In genomic region chr9:19155106-19155999, GRCh38 we compare ENCODE assay signal across 13 cellular contexts. TPM values are rescaled to one million over a fixed set of nuclear protein-coding genes. Genes with fewer than 3 reads are reported as not detected.
DNase-seq lines count a peak whose midpoint lies in the region; ATAC-seq and TF ChIP-seq lines count a peak whose summit lies in the region.
"Had no signal": no experiment of that assay in that cellular context is flagged by ENCODE, and none has a peak within 500 bp of the region (broad histone marks: within the 10 kb centered on the region; RNA-seq: fewer than 3 reads in every experiment).

No MANE protein-coding gene starts in this region.

- H3K9me3 Mint-ChIP-seq in naive thymus-derived CD8-positive, alpha-beta T cell: no peaks in the 10 kb centered on the region

- no peaks in the 10 kb centered on the region for H3K36me3 Mint-ChIP-seq in naive thymus-derived CD8-positive, alpha-beta T cell

- no peaks in the 10 kb centered on the region for H3K36me3 ChIP-seq in RWPE2 (ENCODE audit: low read depth)

- ATAC-seq in GM19395 (IDR thresholded peaks at IDR 0.05; ENCODE audit: unreplicated experiment) (peak; percentile 61), RWPE2 (ENCODE audit: low read depth) (peak; percentile 25; the same call in 2 of the 3 replicates), HG02970 (IDR thresholded peaks at IDR 0.05; ENCODE audit: low FRiP score, unreplicated experiment) (no peak)
- ATAC-seq in naive thymus-derived CD8-positive, alpha-beta T cell: no peak

- peak overlapping the region in 6 of 10 donors; percentile 5 to 73 (median 33) for H3K27ac Mint-ChIP-seq in naive thymus-derived CD8-positive, alpha-beta T cell

- no peak for TF ChIP-seq CTCF in RWPE2 (IDR thresholded peaks at IDR 0.05; ENCODE audit: poor library complexity, severe bottlenecking)

- H3K27ac ChIP-seq in RWPE2 (ENCODE audit: poor library complexity, severe bottlenecking): no peak overlapping the region
- H3K27ac ChIP-seq: RWPE1 had no signal

- H3K4me3 ChIP-seq in RWPE2 (ENCODE audit: severe bottlenecking): no peak overlapping the region
- H3K4me3 ChIP-seq: lung had no signal

- no peaks in the 10 kb centered on the region for H3K4me1 ChIP-seq in RWPE2 (ENCODE audit: insufficient read depth, poor library complexity, severe bottlenecking)

- peaks cover 5 to 26% (median 18%) of the 10 kb centered on the region in 4 donors for H3K4me1 Mint-ChIP-seq in naive thymus-derived CD8-positive, alpha-beta T cell

- no peak overlapping the region for H3K4me3 Mint-ChIP-seq in naive thymus-derived CD8-positive, alpha-beta T cell

- no peaks in the 10 kb centered on the region for H3K27me3 Mint-ChIP-seq in naive thymus-derived CD8-positive, alpha-beta T cell

- H3K27me3 ChIP-seq in RWPE2 (ENCODE audit: insufficient read depth, poor library complexity, severe bottlenecking): no peaks in the 10 kb centered on the region

- no peaks in the 10 kb centered on the region for H3K9me3 ChIP-seq in RWPE2 (ENCODE audit: severe bottlenecking)

- DNase-seq in NCI-H1694 treated with DMSO at 0.1 percent for 48 hours (lab: John Stamatoyannopoulos, UW): peak; percentile 0
- DNase-seq in NCI-H1694 (lab: John Stamatoyannopoulos, UW): no peak
- DNase-seq in RWPE2 (ENCODE audit: low spot score): no peak
- DNase-seq in naive thymus-derived CD8-positive, alpha-beta T cell: no peak
- no peak for DNase-seq in activated CD8-positive, alpha-beta memory T cell treated with anti-CD3 and anti-CD28 coated beads, Interleukin-2, amount 50 U/mL, for 48 hours
- no peak for DNase-seq in stimulated activated CD4-positive, alpha-beta T cell treated with anti-CD3 and anti-CD28 coated beads, Interleukin-12 subunit alpha, Interleukin-12 subunit beta, amount 100 ng/mL, for 4 hours
- DNase-seq: activated CD4-positive, alpha-beta T cell treated with anti-CD3 and anti-CD28 coated beads for 1 hour; MM.1S; retina had no signal

- POLR2A ChIA-PET in naive thymus-derived CD8-positive, alpha-beta T cell (lab: Charles Lee): interaction anchor here (0.5 to 1.0 kb wide), 3 partner anchors 17 to 106 kb away, joined by 3 read pairs; partner anchors contain the start of gene RRAGA

RNA-seq across cellular contexts. Expression of gene PLIN2, which starts 28.1 kb away (rescaled TPM):
- 10 to 100 TPM; 50.3 to 53.0 TPM for total RNA-seq in naive thymus-derived CD8-positive, alpha-beta T cell
- polyA plus RNA-seq in naive thymus-derived CD8-positive, alpha-beta T cell: 100 to 1,000 TPM in 1 of 3 donors, 10 to 100 TPM in 2; 62.7 to 105 (median 65.7) TPM

RNA-seq across cellular contexts. Expression of gene HAUS6, which starts 52.6 kb away (rescaled TPM):
- 10 to 100 TPM; 22.1 TPM for total RNA-seq in naive thymus-derived CD8-positive, alpha-beta T cell
- 1 to 10 TPM; 4.6 to 5.2 (median 4.7) TPM for polyA plus RNA-seq in naive thymus-derived CD8-positive, alpha-beta T cell

Comparison
In these comparisons a context has a peak if more than half of its experiments do, and no peak if none do; other contexts are left out.
1. ATAC-seq: peak in GM19395 (single experiment) and RWPE2 (single experiment); none in naive thymus-derived CD8-positive, alpha-beta T cell (0 of 2) and HG02970 (single experiment).